9 cellular contexts compared by ENCODE assay signal in genomic region chr20:19786311-19786710, GRCh38. TPM values are rescaled to one million over a fixed set of nuclear protein-coding genes. Genes with fewer than 3 reads are reported as not detected.
DNase-seq lines count a peak whose midpoint lies in the region; ATAC-seq and TF ChIP-seq lines count a peak whose summit lies in the region.
"Had no signal": no experiment of that assay in that cellular context is flagged by ENCODE, and none has a peak within 500 bp of the region (broad histone marks: within the 10 kb centered on the region; RNA-seq: fewer than 3 reads in every experiment).

No MANE protein-coding gene starts in this region.

- H3K9me3 ChIP-seq in breast epithelium (peaks cover 4 to 5% of the 10 kb centered on the region in 2 donors), left lung (no peaks in the 10 kb centered on the region)

- H3K4me3 ChIP-seq in breast epithelium = peak overlapping the region in 1 of 3 donors; percentile 14
- no peak overlapping the region for H3K4me3 ChIP-seq in left lung

- DNase-seq in AG08396 (ENCODE audit: low spot score) (peak; percentile 39), NCI-H146 (lab: John Stamatoyannopoulos, UW) (peak; percentile 90), breast epithelium (ENCODE audit: low spot score in 2 of 2) (peak in 1 of 2 donors; percentile 48), left lung (no peak)
- no peak for DNase-seq in stimulated activated CD4-positive, alpha-beta T cell treated with anti-CD3 and anti-CD28 coated beads, Interleukin-4, amount 100 ng/mL, for 1 hour
- DNase-seq in effector memory CD8-positive, alpha-beta T cell = no peak
- DNase-seq: KG1 had no signal

- H3K9me3 Mint-ChIP-seq in effector memory CD8-positive, alpha-beta T cell = peaks cover 0 to 2% of the 10 kb centered on the region in 2 donors

- H3K36me3 Mint-ChIP-seq in effector memory CD8-positive, alpha-beta T cell (ENCODE audit: insufficient read depth) = no peaks in the 10 kb centered on the region

- intact Hi-C loops in breast epithelium (cut with DNase I; ENCODE audit: low total_unique reads) = no loop called here
- intact Hi-C loops in left lung (cut with DNase I) = loop anchor here (10.0 kb wide), 1 partner anchor 208 kb away; no protein-coding TSS in a partner anchor

- no peaks in the 10 kb centered on the region for H3K4me1 Mint-ChIP-seq in effector memory CD8-positive, alpha-beta T cell (ENCODE audit: low read depth in 2 of 2)

- H3K36me3 ChIP-seq in breast epithelium = no peaks in the 10 kb centered on the region
- no peaks in the 10 kb centered on the region for H3K36me3 ChIP-seq in left lung

- peak overlapping the region; percentile 2 to 66 for H3K27ac ChIP-seq in breast epithelium
- H3K27ac ChIP-seq in left lung = peak overlapping the region; percentile 48 to 69

- H3K4me1 ChIP-seq in breast epithelium (peaks cover 9 to 28% of the 10 kb centered on the region in 2 donors), left lung (peaks cover 25 to 36% of the 10 kb centered on the region in 2 donors)

- peaks cover 0 to 11% of the 10 kb centered on the region in 2 donors for H3K27me3 Mint-ChIP-seq in effector memory CD8-positive, alpha-beta T cell

- no peak overlapping the region for H3K4me3 Mint-ChIP-seq in effector memory CD8-positive, alpha-beta T cell

- H3K27me3 ChIP-seq in breast epithelium (no peaks in the 10 kb centered on the region), left lung (no peaks in the 10 kb centered on the region)

- peak; percentile 2 for ATAC-seq in left lung
- ATAC-seq in effector memory CD8-positive, alpha-beta T cell (replicated peaks) = no peak
- ATAC-seq in HG03342 (IDR thresholded peaks at IDR 0.05; ENCODE audit: unreplicated experiment) = no peak
- ATAC-seq in GM18519 (IDR thresholded peaks at IDR 0.05; ENCODE audit: low FRiP score, unreplicated experiment) = no peak

- TF ChIP-seq POLR2A in breast epithelium (IDR thresholded peaks at IDR 0.05) = no peak

- H3K27ac Mint-ChIP-seq in effector memory CD8-positive, alpha-beta T cell = no peak overlapping the region

- TF ChIP-seq CTCF in breast epithelium (IDR thresholded peaks at IDR 0.05) (no peak), left lung (IDR thresholded peaks at IDR 0.05) (no peak)

RNA-seq across cellular contexts. Expression of gene RIN2, which starts 28.3 kb away (rescaled TPM):
- 100 to 1,000 TPM in 2 of 3 donors, 10 to 100 TPM in 1; 82.7 to 114 (median 104) TPM for total RNA-seq in breast epithelium
- 10 to 100 TPM; 69.0 to 69.8 TPM for total RNA-seq in left lung

Comparison
In these comparisons a context has a peak if more than half of its experiments do, and no peak if none do; other contexts are left out.
1. DNase-seq: peak in AG08396 (single experiment) and NCI-H146 (single experiment); none in left lung (0 of 2), stimulated activated CD4-positive, alpha-beta T cell treated with anti-CD3 and anti-CD28 coated beads, Interleukin-4, amount 100 ng/mL, for 1 hour (single experiment) and effector memory CD8-positive, alpha-beta T cell (0 of 3).